In the genomic region with DNA sequence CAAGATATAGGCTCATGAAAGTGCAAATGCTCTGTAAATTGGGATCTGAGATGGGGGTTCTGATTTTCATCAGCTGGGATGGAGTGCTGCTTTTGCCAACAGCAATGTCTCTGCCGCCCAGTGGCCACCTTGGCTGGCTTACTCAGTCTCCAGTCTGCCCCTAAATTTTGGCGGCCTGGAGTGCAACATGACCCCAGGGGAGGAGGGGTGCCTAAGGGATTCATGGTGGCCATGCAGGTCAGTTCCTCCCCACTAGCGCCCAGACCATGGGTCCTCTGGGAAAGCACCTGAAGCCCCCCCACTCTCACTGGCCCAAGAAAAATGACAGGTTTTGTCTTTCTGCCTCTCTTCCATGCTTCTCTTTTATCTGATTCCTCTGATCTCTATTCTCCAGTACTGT, we compare ENCODE assay signal across 27 cellular contexts.
"Had no signal": no experiment of that assay in that cellular context is flagged by ENCODE, and none has a peak within 500 bp of the region (broad histone marks: within the 10 kb centered on the region; RNA-seq: fewer than 3 reads in every experiment).

No MANE protein-coding gene starts in this region.

- H3K4me3 ChIP-seq: heart right ventricle, hepatocyte, left lung, lower lobe of right lung, pancreas, prostate gland, skin epidermis, suprapubic skin, thoracic aorta, tibial artery, vagina had no signal

- H3K9me3 ChIP-seq: heart right ventricle, left lung, lower lobe of right lung, pancreas, prostate gland, suprapubic skin, thoracic aorta, tibial artery, vagina had no signal

- H3K9me3 Mint-ChIP-seq: mesothelial cell of epicardium; natural killer cell; stimulated activated naive CD8-positive, alpha-beta T cell treated with anti-CD3 and anti-CD28 coated beads, Interleukin-15, Interleukin-2, amounts not matched to agents 100 ng/mL and 50 ng/mL, for 24 hours had no signal

- H3K36me3 Mint-ChIP-seq: mesothelial cell of epicardium, naive B cell, natural killer cell had no signal

- H2AFZ ChIP-seq: hepatocyte had no signal

- H3K4me3 Mint-ChIP-seq: mesothelial cell of epicardium; natural killer cell; stimulated activated naive CD8-positive, alpha-beta T cell treated with anti-CD3 and anti-CD28 coated beads, Interleukin-15, Interleukin-2, amounts not matched to agents 100 ng/mL and 50 ng/mL, for 24 hours had no signal

- H3K4me1 Mint-ChIP-seq: mesothelial cell of epicardium, naive B cell, natural killer cell had no signal

- H3K27ac ChIP-seq: heart right ventricle, hepatocyte, left lung, lower lobe of right lung, pancreas, prostate gland, skin epidermis, suprapubic skin, thoracic aorta, tibial artery, vagina had no signal

- H3K79me2 ChIP-seq: hepatocyte had no signal

- H3K27ac Mint-ChIP-seq: mesothelial cell of epicardium; natural killer cell; stimulated activated naive CD8-positive, alpha-beta T cell treated with anti-CD3 and anti-CD28 coated beads, Interleukin-15, Interleukin-2, amounts not matched to agents 100 ng/mL and 50 ng/mL, for 24 hours had no signal

- H3K36me3 ChIP-seq: heart right ventricle, left lung, lower lobe of right lung, pancreas, prostate gland, suprapubic skin, thoracic aorta, tibial artery, vagina had no signal

- DNase-seq: heart right ventricle; kidney; left colon; left lung; lower lobe of right lung; mammary epithelial cell; mesenchymal stem cell; naive B cell; natural killer cell; pancreas; posterior cingulate gyrus; retina; stimulated activated CD4-positive, alpha-beta T cell treated with anti-CD3 and anti-CD28 coated beads, Interleukin-12 subunit alpha, Interleukin-12 subunit beta, amount 100 ng/mL, for 4 hours; stimulated activated CD4-positive, alpha-beta T cell treated with anti-CD3 and anti-CD28 coated beads, Interleukin-15, amount 100 ng/mL, for 24 hours; stimulated activated CD4-positive, alpha-beta T cell treated with anti-CD3 and anti-CD28 coated beads, Interleukin-2, amount 100 ng/mL, for 24 hours; stimulated activated CD4-positive, alpha-beta T cell treated with anti-CD3 and anti-CD28 coated beads, Interleukin-4, amount 100 ng/mL, for 1 hour; stimulated activated naive CD4-positive, alpha-beta T cell; tibial artery; trophoblast cell had no signal

- H3K4me1 ChIP-seq: left lung, lower lobe of right lung, pancreas, prostate gland, suprapubic skin, tibial artery, vagina had no signal

- FAIRE-seq: kidney, pancreas had no signal

- H3K27me3 ChIP-seq: hepatocyte, pancreas, tibial artery, vagina had no signal

- H3K4me2 ChIP-seq: hepatocyte had no signal
